22 cellular contexts compared by ENCODE assay signal in genomic region chr10:132946806-132947530, GRCh38. TPM values are rescaled to one million over a fixed set of nuclear protein-coding genes. Genes with fewer than 3 reads are reported as not detected.
A peak's percentile ranks its signal among the peaks of the same experiment; 100 is the strongest.
DNase-seq lines count a peak whose midpoint lies in the region; ATAC-seq and TF ChIP-seq lines count a peak whose summit lies in the region.
"Had no signal": no experiment of that assay in that cellular context is flagged by ENCODE, and none has a peak within 500 bp of the region (broad histone marks: within the 10 kb centered on the region; RNA-seq: fewer than 3 reads in every experiment).

No MANE protein-coding gene starts in this region.

- H3K36me3 ChIP-seq in heart left ventricle = no peaks in the 10 kb centered on the region
- H3K36me3 ChIP-seq in upper lobe of right lung = no peaks in the 10 kb centered on the region
- H3K36me3 ChIP-seq: BE2C had no signal

- intact Hi-C loops in left ventricle myocardium superior (cut with micrococcal nuclease) = no loop called here
- intact Hi-C loops in heart left ventricle (cut with DNase I) = loop anchor here in 1 of 10 donors (10.0 kb wide), 1 partner anchor 178 kb away; no protein-coding TSS in a partner anchor
- intact Hi-C loops in upper lobe of right lung (cut with DNase I) = no loop called here

- peaks cover 1 to 49% (median 14%) of the 10 kb centered on the region in 9 donors for H3K27me3 ChIP-seq in heart left ventricle
- H3K27me3 ChIP-seq in upper lobe of right lung = peaks cover 38% of the 10 kb centered on the region

- WGBS in heart left ventricle, 4 donors = 35 to 43% (median 39%) methylated on average over 4 of the region's 4 CpGs

- DNase-seq in left ventricle myocardium superior (peak; percentile 2), heart left ventricle (no peak), midbrain (lab: John Stamatoyannopoulos, UW) (peak; percentile 25), upper lobe of right lung (peak; percentile 34), COLO668 (lab: John Stamatoyannopoulos, UW; ENCODE audit: unreplicated experiment) (no peak)
- DNase-seq in stimulated activated CD4-positive, alpha-beta T cell treated with anti-CD3 and anti-CD28 coated beads, Interleukin-15, amount 100 ng/mL, for 24 hours = no peak
- DNase-seq: BE2C, EL, GF-D8, HFFc6, KG1, NCI-H1105 treated with DMSO at 0.1 percent for 48 hours, NCI-H2029 treated with DMSO at 0.1 percent for 48 hours, NCI-H2171, NCI-H526, OCI-M1 had no signal

- H3K4me1 ChIP-seq in heart left ventricle = peaks cover 0 to 13% (median 8%) of the 10 kb centered on the region in 12 donors
- H3K4me1 ChIP-seq in upper lobe of right lung = peaks cover 10% of the 10 kb centered on the region
- H3K4me1 ChIP-seq: BE2C had no signal

- ATAC-seq in left ventricle myocardium superior (no peak), heart left ventricle (no peak), upper lobe of right lung (no peak), GM21360 (IDR thresholded peaks at IDR 0.05; ENCODE audit: unreplicated experiment) (no peak)
- ATAC-seq: Right ventricle myocardium inferior had no signal

- TF ChIP-seq POLR2A in heart left ventricle (IDR thresholded peaks at IDR 0.05) = no peak

- H3K9me3 ChIP-seq in heart left ventricle = no peaks in the 10 kb centered on the region
- no peaks in the 10 kb centered on the region for H3K9me3 ChIP-seq in upper lobe of right lung
- H3K9me3 ChIP-seq: BE2C had no signal

- H3K4me3 ChIP-seq in heart left ventricle = no peak overlapping the region
- H3K4me3 ChIP-seq in upper lobe of right lung = no peak overlapping the region

- no peak overlapping the region for H3K27ac ChIP-seq in heart left ventricle
- peak overlapping the region; percentile 0 for H3K27ac ChIP-seq in cingulate gyrus (ENCODE audit: low read depth, low read length)
- no peak overlapping the region for H3K27ac ChIP-seq in upper lobe of right lung
- H3K27ac ChIP-seq: HL-60 had no signal

- no peak for TF ChIP-seq CTCF in heart left ventricle (IDR thresholded peaks at IDR 0.05)
- no peak for TF ChIP-seq CTCF in upper lobe of right lung (IDR thresholded peaks at IDR 0.05)

RNA-seq across cellular contexts. Expression of gene CFAP46, which starts 4.6 kb away (rescaled TPM):
- total RNA-seq in left ventricle myocardium superior = 1.5 TPM
- 1 to 10 TPM in 5 of 9 donors, under 1 TPM in 4; 0.61 to 1.8 (median 1.1) TPM for total RNA-seq in heart left ventricle
- under 1 TPM; 0.62 to 0.65 TPM for polyA plus RNA-seq in heart left ventricle
- total RNA-seq in upper lobe of right lung = 0.52 TPM
- total RNA-seq: HT-29, SK-MEL-5 had no signal

Comparison
In these comparisons a context has a peak if more than half of its experiments do, and no peak if none do; other contexts are left out.
1. DNase-seq: peak in left ventricle myocardium superior (single experiment), midbrain (single experiment) and upper lobe of right lung (single experiment); none in heart left ventricle (0 of 5), stimulated activated CD4-positive, alpha-beta T cell treated with anti-CD3 and anti-CD28 coated beads, Interleukin-15, amount 100 ng/mL, for 24 hours (single experiment) and COLO668 (single experiment).